Comparison of ENCODE assay signal across 15 cellular contexts in the genomic region with DNA sequence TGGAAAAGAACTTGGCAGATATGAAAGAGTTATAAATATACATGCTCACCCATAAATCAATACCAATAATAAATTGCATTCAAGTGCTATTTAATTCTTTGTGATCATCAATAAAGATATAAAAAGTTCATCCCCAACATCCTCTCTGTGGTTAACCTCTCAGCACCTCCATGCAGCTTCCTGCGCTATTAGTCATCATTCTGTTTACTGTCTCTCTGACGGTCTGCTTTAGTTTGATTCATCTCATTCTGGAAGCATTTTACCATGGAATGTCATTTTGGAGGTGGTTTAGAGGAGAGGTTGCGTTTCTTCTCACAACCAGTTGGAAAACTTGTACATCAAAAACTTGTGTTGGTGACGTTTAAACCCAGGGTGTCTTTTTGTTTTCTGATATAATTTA.
DNase-seq lines count a peak whose midpoint lies in the region; ATAC-seq, FAIRE-seq and TF ChIP-seq lines count a peak whose summit lies in the region.
"Had no signal": no experiment of that assay in that cellular context is flagged by ENCODE, and none has a peak within 500 bp of the region (broad histone marks: within the 10 kb centered on the region; RNA-seq: fewer than 3 reads in every experiment).

No MANE protein-coding gene starts in this region.

- peak; percentile 97 for FAIRE-seq in H54 (lab: Jason Lieb, UNC)

- peak; percentile 73 for DNase-seq in AG10803 (ENCODE audit: low read depth)
- peak; percentile 15 for DNase-seq in H54 (ENCODE audit: insufficient read length, low spot score)
- DNase-seq in SW480 (ENCODE audit: low spot score), result peak; percentile 62
- peak; percentile 12 for DNase-seq in kidney epithelial cell (ENCODE audit: low read depth)
- no peak for DNase-seq in OCI-M2 (lab: John Stamatoyannopoulos, UW; ENCODE audit: unreplicated experiment)
- no peak for DNase-seq in NCI-H446 (lab: John Stamatoyannopoulos, UW)
- DNase-seq in activated CD4-positive, alpha-beta T cell treated with anti-CD3 and anti-CD28 coated beads for 48 hours, result no peak
- DNase-seq: foreskin fibroblast; Kasumi-1; NCI-H1436; stimulated activated CD4-positive, alpha-beta T cell treated with anti-CD3 and anti-CD28 coated beads, Interleukin-4, amount 100 ng/mL, for 24 hours; T-helper 2 cell had no signal

- no peak for ATAC-seq in GM18870 (IDR thresholded peaks at IDR 0.05; ENCODE audit: unreplicated experiment)
- ATAC-seq: HCT116, Right ventricle myocardium inferior had no signal

- no peak for TF ChIP-seq POLR2A in H54 (IDR thresholded peaks at IDR 0.05; ENCODE audit: low read depth, low read length)

- no peak; the same call in 1 of the 2 replicates for TF ChIP-seq CTCF in AG10803 (conservative IDR thresholded peaks at IDR 0.05; ENCODE audit: low read length)
- no peak for TF ChIP-seq CTCF in kidney epithelial cell (IDR thresholded peaks at IDR 0.05; ENCODE audit: insufficient read depth, low read length, poor library complexity, severe bottlenecking)

- no peaks in the 10 kb centered on the region for H3K36me3 ChIP-seq in kidney epithelial cell (ENCODE audit: control insufficient read depth, insufficient read depth, low read length)

- no peaks in the 10 kb centered on the region for H3K27me3 ChIP-seq in kidney epithelial cell (ENCODE audit: control insufficient read depth, insufficient read depth, low read length)

- no peak overlapping the region for H3K4me3 ChIP-seq in AG10803 (ENCODE audit: low read length)
- H3K4me3 ChIP-seq in kidney epithelial cell (ENCODE audit: low read depth, low read length), result no peak overlapping the region

Comparison
In these comparisons a context has a peak if more than half of its experiments do, and no peak if none do; other contexts are left out.
1. DNase-seq: peak in AG10803 (single experiment), H54 (single experiment), SW480 (single experiment) and kidney epithelial cell (single experiment); none in OCI-M2 (single experiment), NCI-H446 (0 of 2) and activated CD4-positive, alpha-beta T cell treated with anti-CD3 and anti-CD28 coated beads for 48 hours (single experiment).